1 cellular context compared by ENCODE assay signal in genomic region chr2:37671816-37672103, GRCh38.
TF ChIP-seq lines count a peak whose summit lies in the region.

No MANE protein-coding gene starts in this region.

TF ChIP-seq in K562, 482 proteins besides CTCF, POLR2A, EP300 and RAD21 (continued from another document):
- peak in 1 of 2 experiments; percentile 49 for TF ChIP-seq E2F6 (IDR thresholded peaks at IDR 0.05; ENCODE audit: borderline replicate concordance in 1 of 2, extremely low read depth in 1 of 2, insufficient read depth in 1 of 2, insufficient read length in 1 of 2, low read depth in 1 of 2, low read length in 1 of 2, poor library complexity in 1 of 2, severe bottlenecking in 1 of 2)
- TF ChIP-seq CBX8 (IDR thresholded peaks at IDR 0.05; ENCODE audit: borderline replicate concordance, extremely low read depth, low read depth, low read length, poor library complexity, severe bottlenecking): no peak
- TF ChIP-seq PHB (CRISPR knock-in tag; IDR thresholded peaks at IDR 0.05): peak; percentile 69; the same call in 1 of the 2 replicates
- peak; percentile 58 for TF ChIP-seq VEZF1 (CRISPR knock-in tag; IDR thresholded peaks at IDR 0.05)
- no peak for TF ChIP-seq RBM25 (IDR thresholded peaks at IDR 0.05; ENCODE audit: low read depth, low read length, severe bottlenecking)
- TF ChIP-seq ARID4B (CRISPR knock-in tag; IDR thresholded peaks at IDR 0.05): peak; percentile 36; the same call in 1 of the 2 replicates
- TF ChIP-seq ESRRB (CRISPR knock-in tag; IDR thresholded peaks at IDR 0.05; ENCODE audit: borderline replicate concordance): no peak
- TF ChIP-seq EP400 (IDR thresholded peaks at IDR 0.05): no peak
- TF ChIP-seq TCF3 (CRISPR knock-in tag; IDR thresholded peaks at IDR 0.05): no peak
- TF ChIP-seq SIN3A (IDR thresholded peaks at IDR 0.05; ENCODE audit: borderline replicate concordance in 2 of 2, control insufficient read depth in 1 of 2, low read depth in 2 of 2, low read length in 2 of 2): no peak
- no peak for TF ChIP-seq RAD51 (IDR thresholded peaks at IDR 0.05; ENCODE audit: borderline replicate concordance, low read depth)
- peak; percentile 24; the same call in 1 of the 2 replicates for TF ChIP-seq PHF8 (IDR thresholded peaks at IDR 0.05; ENCODE audit: borderline replicate concordance, low read length)
- TF ChIP-seq RFX5 (IDR thresholded peaks at IDR 0.05; ENCODE audit: low read depth, low read length): no peak
- peak; percentile 31; the same call in 1 of the 2 replicates for TF ChIP-seq NFIC (IDR thresholded peaks at IDR 0.05)
- peak; percentile 55 for TF ChIP-seq POLR2G (IDR thresholded peaks at IDR 0.05; ENCODE audit: low read depth, low read length)
- TF ChIP-seq SMARCA4 (IDR thresholded peaks at IDR 0.05): no peak
- no peak for TF ChIP-seq CCNT2 (IDR thresholded peaks at IDR 0.05; ENCODE audit: borderline replicate concordance, extremely low read depth, insufficient read length, low read depth, low read length)
- no peak for TF ChIP-seq GATAD2A (IDR thresholded peaks at IDR 0.05)
- no peak for TF ChIP-seq TRIM28 (IDR thresholded peaks at IDR 0.05)
- TF ChIP-seq HBP1 (CRISPR knock-in tag; IDR thresholded peaks at IDR 0.05): no peak
- no peak for TF ChIP-seq HES1 (IDR thresholded peaks at IDR 0.05; ENCODE audit: low read depth)
- no peak for TF ChIP-seq ZKSCAN1 (IDR thresholded peaks at IDR 0.05; ENCODE audit: low read depth, low read length)
- no peak for TF ChIP-seq YY1 (IDR thresholded peaks at IDR 0.05; ENCODE audit: borderline replicate concordance in 1 of 3, control insufficient read depth in 1 of 3, extremely low read depth in 1 of 3, insufficient read depth in 3 of 3, insufficient read length in 1 of 3, insufficient replicate concordance in 2 of 3, low read depth in 1 of 3, low read length in 2 of 3)
- no peak for TF ChIP-seq KDM5B (IDR thresholded peaks at IDR 0.05; ENCODE audit: insufficient replicate concordance, low read depth, low read length)
- no peak for TF ChIP-seq STAT5B (CRISPR knock-in tag; IDR thresholded peaks at IDR 0.05)
- TF ChIP-seq ZBTB5 (IDR thresholded peaks at IDR 0.05): no peak
- TF ChIP-seq POLR2AphosphoS2 (IDR thresholded peaks at IDR 0.05; ENCODE audit: low read length): no peak
- TF ChIP-seq NBN (IDR thresholded peaks at IDR 0.05; ENCODE audit: low read depth): no peak
TF ChIP-seq in K562: peak in this region for 9.
